Comparison of ENCODE assay signal across 1 cellular context in the genomic region with DNA sequence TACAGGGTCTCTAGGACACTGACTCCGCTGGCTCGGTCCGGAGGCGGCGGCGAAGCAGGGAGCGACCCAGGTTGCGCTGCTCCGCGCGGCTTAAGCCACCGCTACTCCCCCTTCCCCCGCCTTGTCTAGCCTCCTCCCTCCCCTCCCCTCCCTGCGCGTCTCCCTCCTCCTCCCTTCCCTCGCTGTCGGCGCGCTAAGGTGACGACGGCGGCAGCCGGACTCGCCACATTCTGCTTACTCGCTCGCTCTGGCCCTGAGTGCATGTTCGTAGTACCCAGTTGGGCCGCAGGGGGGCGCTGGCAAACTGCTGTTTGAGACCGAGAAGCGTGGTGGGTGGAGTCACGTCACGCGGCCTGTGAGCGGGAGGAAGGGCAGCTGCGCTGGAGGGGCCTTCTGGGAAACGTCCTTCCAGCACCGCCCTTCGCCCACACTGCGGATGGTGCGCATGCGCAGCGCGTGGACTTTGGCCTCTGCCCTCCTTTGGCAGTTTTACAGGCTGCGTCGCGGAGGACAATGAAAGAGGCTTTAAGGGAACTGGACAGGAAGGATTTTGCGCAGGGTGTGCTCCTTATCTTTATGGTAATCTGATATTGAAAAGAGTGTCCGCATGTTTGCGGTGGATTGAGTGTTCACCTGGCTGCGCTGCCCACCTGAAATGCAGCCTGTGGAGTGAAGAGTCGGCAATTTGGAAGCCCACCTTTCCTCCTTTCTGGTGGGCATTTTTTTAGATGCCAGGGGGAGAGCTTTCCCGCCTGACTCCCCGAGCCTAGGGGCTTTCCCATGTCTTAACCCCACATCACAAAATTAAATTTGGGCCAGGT.
TF ChIP-seq lines count a peak whose summit lies in the region.

A gene with protein sequence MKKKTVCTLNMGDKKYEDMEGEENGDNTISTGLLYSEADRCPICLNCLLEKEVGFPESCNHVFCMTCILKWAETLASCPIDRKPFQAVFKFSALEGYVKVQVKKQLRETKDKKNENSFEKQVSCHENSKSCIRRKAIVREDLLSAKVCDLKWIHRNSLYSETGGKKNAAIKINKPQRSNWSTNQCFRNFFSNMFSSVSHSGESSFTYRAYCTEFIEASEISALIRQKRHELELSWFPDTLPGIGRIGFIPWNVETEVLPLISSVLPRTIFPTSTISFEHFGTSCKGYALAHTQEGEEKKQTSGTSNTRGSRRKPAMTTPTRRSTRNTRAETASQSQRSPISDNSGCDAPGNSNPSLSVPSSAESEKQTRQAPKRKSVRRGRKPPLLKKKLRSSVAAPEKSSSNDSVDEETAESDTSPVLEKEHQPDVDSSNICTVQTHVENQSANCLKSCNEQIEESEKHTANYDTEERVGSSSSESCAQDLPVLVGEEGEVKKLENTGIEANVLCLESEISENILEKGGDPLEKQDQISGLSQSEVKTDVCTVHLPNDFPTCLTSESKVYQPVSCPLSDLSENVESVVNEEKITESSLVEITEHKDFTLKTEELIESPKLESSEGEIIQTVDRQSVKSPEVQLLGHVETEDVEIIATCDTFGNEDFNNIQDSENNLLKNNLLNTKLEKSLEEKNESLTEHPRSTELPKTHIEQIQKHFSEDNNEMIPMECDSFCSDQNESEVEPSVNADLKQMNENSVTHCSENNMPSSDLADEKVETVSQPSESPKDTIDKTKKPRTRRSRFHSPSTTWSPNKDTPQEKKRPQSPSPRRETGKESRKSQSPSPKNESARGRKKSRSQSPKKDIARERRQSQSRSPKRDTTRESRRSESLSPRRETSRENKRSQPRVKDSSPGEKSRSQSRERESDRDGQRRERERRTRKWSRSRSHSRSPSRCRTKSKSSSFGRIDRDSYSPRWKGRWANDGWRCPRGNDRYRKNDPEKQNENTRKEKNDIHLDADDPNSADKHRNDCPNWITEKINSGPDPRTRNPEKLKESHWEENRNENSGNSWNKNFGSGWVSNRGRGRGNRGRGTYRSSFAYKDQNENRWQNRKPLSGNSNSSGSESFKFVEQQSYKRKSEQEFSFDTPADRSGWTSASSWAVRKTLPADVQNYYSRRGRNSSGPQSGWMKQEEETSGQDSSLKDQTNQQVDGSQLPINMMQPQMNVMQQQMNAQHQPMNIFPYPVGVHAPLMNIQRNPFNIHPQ (N-terminal part only) (minus strand): TSS at position 107 of the 821 bp plus-strand sequence. CDS start 26,407 bp downstream, outside the sequence.

TF ChIP-seq in A549, 52 proteins besides CTCF, POLR2A, EP300 and RAD21 (continued from another document):
- TF ChIP-seq EHF (CRISPR knock-in tag; IDR thresholded peaks at IDR 0.05): no peak
- TF ChIP-seq MYC (IDR thresholded peaks at IDR 0.05; ENCODE audit: borderline replicate concordance, low read length): peak; percentile 97
- TF ChIP-seq ESRRA (IDR thresholded peaks at IDR 0.05; ENCODE audit: borderline replicate concordance, low read length): peak; percentile 97
- TF ChIP-seq, protein P1, sequence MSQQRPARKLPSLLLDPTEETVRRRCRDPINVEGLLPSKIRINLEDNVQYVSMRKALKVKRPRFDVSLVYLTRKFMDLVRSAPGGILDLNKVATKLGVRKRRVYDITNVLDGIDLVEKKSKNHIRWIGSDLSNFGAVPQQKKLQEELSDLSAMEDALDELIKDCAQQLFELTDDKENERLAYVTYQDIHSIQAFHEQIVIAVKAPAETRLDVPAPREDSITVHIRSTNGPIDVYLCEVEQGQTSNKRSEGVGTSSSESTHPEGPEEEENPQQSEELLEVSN (IDR thresholded peaks at IDR 0.05; ENCODE audit: borderline replicate concordance, low read depth): peak; percentile 88
- TF ChIP-seq, protein P2, sequence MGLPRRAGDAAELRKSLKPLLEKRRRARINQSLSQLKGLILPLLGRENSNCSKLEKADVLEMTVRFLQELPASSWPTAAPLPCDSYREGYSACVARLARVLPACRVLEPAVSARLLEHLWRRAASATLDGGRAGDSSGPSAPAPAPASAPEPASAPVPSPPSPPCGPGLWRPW (IDR thresholded peaks at IDR 0.05): no peak
- no peak for TF ChIP-seq RCOR1 (IDR thresholded peaks at IDR 0.05; ENCODE audit: low read depth, low read length)
- TF ChIP-seq, protein P3, sequence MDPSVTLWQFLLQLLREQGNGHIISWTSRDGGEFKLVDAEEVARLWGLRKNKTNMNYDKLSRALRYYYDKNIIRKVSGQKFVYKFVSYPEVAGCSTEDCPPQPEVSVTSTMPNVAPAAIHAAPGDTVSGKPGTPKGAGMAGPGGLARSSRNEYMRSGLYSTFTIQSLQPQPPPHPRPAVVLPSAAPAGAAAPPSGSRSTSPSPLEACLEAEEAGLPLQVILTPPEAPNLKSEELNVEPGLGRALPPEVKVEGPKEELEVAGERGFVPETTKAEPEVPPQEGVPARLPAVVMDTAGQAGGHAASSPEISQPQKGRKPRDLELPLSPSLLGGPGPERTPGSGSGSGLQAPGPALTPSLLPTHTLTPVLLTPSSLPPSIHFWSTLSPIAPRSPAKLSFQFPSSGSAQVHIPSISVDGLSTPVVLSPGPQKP (IDR thresholded peaks at IDR 0.05; ENCODE audit: low read depth, low read length): no peak
- TF ChIP-seq, protein P4, sequence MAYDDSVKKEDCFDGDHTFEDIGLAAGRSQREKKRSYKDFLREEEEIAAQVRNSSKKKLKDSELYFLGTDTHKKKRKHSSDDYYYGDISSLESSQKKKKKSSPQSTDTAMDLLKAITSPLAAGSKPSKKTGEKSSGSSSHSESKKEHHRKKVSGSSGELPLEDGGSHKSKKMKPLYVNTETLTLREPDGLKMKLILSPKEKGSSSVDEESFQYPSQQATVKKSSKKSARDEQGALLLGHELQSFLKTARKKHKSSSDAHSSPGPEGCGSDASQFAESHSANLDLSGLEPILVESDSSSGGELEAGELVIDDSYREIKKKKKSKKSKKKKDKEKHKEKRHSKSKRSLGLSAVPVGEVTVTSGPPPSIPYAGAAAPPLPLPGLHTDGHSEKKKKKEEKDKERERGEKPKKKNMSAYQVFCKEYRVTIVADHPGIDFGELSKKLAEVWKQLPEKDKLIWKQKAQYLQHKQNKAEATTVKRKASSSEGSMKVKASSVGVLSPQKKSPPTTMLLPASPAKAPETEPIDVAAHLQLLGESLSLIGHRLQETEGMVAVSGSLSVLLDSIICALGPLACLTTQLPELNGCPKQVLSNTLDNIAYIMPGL (CRISPR knock-in tag; IDR thresholded peaks at IDR 0.05; ENCODE audit: borderline replicate concordance): no peak
- TF ChIP-seq JUNB (IDR thresholded peaks at IDR 0.05): no peak
- TF ChIP-seq NPAS2 (CRISPR knock-in tag; IDR thresholded peaks at IDR 0.05; ENCODE audit: borderline replicate concordance): peak; percentile 98
- TF ChIP-seq POLR2AphosphoS2 (conservative IDR thresholded peaks at IDR 0.05; ENCODE audit: low read length): no peak
- no peak for TF ChIP-seq FOSL2 (IDR thresholded peaks at IDR 0.05)
- TF ChIP-seq FOSL2 (CRISPR knock-in tag; IDR thresholded peaks at IDR 0.05): peak; percentile 14; the same call in 1 of the 2 replicates
- no peak for TF ChIP-seq HDAC2 (IDR thresholded peaks at IDR 0.05)
- TF ChIP-seq CHD4 (IDR thresholded peaks at IDR 0.05; ENCODE audit: borderline replicate concordance): no peak
- TF ChIP-seq RARB (CRISPR knock-in tag; IDR thresholded peaks at IDR 0.05): no peak
- peak; percentile 38; the same call in 1 of the 2 replicates for TF ChIP-seq BHLHE40 (IDR thresholded peaks at IDR 0.05; ENCODE audit: low read depth, low read length)
- TF ChIP-seq NR3C1 (IDR thresholded peaks at IDR 0.05): no peak
- no peak for TF ChIP-seq HOXB5 (CRISPR knock-in tag; IDR thresholded peaks at IDR 0.05)
- TF ChIP-seq, protein P5, sequence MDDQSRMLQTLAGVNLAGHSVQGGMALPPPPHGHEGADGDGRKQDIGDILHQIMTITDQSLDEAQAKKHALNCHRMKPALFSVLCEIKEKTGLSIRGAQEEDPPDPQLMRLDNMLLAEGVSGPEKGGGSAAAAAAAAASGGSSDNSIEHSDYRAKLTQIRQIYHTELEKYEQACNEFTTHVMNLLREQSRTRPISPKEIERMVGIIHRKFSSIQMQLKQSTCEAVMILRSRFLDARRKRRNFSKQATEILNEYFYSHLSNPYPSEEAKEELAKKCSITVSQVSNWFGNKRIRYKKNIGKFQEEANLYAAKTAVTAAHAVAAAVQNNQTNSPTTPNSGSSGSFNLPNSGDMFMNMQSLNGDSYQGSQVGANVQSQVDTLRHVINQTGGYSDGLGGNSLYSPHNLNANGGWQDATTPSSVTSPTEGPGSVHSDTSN (IDR thresholded peaks at IDR 0.05): 0 out of 2 replicates have a peak, but pooled peaks have one; percentile 42
- no peak for TF ChIP-seq CEBPB (IDR thresholded peaks at IDR 0.05)
- peak; percentile 92; the same call in 1 of the 2 replicates for TF ChIP-seq MAZ (IDR thresholded peaks at IDR 0.05; ENCODE audit: borderline replicate concordance, low read depth, low read length)
- TF ChIP-seq ZFP36 (IDR thresholded peaks at IDR 0.05; ENCODE audit: borderline replicate concordance, partially characterized antibody): no peak
- no peak for TF ChIP-seq FOSB (CRISPR knock-in tag; IDR thresholded peaks at IDR 0.05)
- peak; percentile 60; the same call in 1 of the 2 replicates for TF ChIP-seq PHF8 (IDR thresholded peaks at IDR 0.05; ENCODE audit: borderline replicate concordance, low read depth)
- TF ChIP-seq KDM5A (IDR thresholded peaks at IDR 0.05): 0 out of 2 replicates have a peak, but pooled peaks have one; percentile 44
